Comparison of ENCODE assay signal across 14 cellular contexts in the genomic region with DNA sequence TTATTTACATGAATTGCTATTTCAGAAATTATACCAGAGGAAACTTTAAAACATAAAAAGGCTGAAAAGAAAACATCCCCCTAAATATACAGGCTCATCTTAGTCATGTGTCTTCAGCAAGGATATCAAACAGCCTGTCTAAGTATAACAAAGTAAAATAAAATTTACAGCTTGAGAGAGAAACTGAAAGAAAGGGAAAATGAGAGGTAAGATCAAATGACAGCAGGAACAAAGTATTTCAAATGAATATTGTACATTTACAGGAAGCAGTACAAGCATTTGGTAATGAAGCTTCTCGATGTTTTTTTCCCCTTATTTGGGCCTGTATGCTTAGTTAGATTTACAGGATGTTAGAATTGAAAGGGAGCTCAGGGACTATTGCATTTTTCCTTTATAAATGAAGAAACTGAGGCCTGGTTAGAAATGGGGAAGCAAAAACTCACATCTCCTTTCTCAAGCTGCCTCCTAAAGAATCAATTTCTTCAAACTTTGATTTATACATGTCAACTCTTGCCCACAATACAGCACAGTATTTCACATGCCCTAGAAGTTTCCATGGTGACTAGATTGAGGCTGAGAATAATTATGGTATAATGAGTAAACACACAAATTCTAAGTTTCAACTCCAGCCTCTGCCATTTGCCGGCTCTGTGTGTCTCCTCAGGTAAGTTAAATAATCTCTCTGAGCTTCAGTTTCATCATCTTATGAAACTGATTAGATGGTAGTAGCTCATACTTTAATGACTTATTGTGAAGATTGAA. TPM values are rescaled to one million over a fixed set of nuclear protein-coding genes. Genes with fewer than 3 reads are reported as not detected.
DNase-seq lines count a peak whose midpoint lies in the region; ATAC-seq, FAIRE-seq and TF ChIP-seq lines count a peak whose summit lies in the region.
"Had no signal": no experiment of that assay in that cellular context is flagged by ENCODE, and none has a peak within 500 bp of the region (broad histone marks: within the 10 kb centered on the region; RNA-seq: fewer than 3 reads in every experiment).

No MANE protein-coding gene starts in this region.

- 41% methylated on average over 2 of the region's 2 CpGs for WGBS in GM12878 (ENCODE audit: insufficient coverage, insufficient replicate concordance, low lambda C conversion rate, missing lambda C conversion rate)

- FAIRE-seq in GM12878 (lab: Jason Lieb, UNC) (no peak), frontal cortex (lab: Jason Lieb, UNC) (no peak)
- FAIRE-seq: keratinocyte had no signal

- H3K36me3 ChIP-seq in GM12878 (ENCODE audit: control insufficient read depth in 2 of 2, insufficient read depth in 2 of 2, low read length in 1 of 2): peaks cover 1 to 20% of the 10 kb centered on the region in 2 experiments; a peak in 3 of 4 replicates
- H3K36me3 ChIP-seq: gastrocnemius medialis, neural progenitor cell had no signal

- no peak overlapping the region for H3K9ac ChIP-seq in GM12878 (ENCODE audit: control insufficient read depth, insufficient read depth, low read length)
- H3K9ac ChIP-seq: neural progenitor cell had no signal

- SMC1A ChIA-PET in GM12878 (lab: Charles Lee; ENCODE audit: uncharacterized antibody, unreplicated experiment): interaction anchor here (0.6 to 5.6 kb wide), 19 partner anchors 9 to 282 kb away, joined by 3 to 68 read pairs (median 7); a partner anchor contains a TSS

- H3K4me2 ChIP-seq in GM12878 (ENCODE audit: control insufficient read depth, insufficient read depth): no peak overlapping the region
- H3K4me2 ChIP-seq: neural progenitor cell had no signal

- H3K79me2 ChIP-seq in GM12878 (ENCODE audit: control insufficient read depth, insufficient read depth, low read length): peaks cover 6% of the 10 kb centered on the region

- POLR2A ChIA-PET in GM12878 (lab: Charles Lee): interaction anchor here (0.5 to 3.3 kb wide), 9 partner anchors 12 to 901 kb away, joined by 3 to 29 read pairs (median 3); a partner anchor contains a TSS

- no peak overlapping the region for H3K4me3 ChIP-seq in GM12878
- H3K4me3 ChIP-seq: dorsolateral prefrontal cortex, gastrocnemius medialis, neural progenitor cell had no signal

- in situ Hi-C loops in GM12878 (cut with MboI) (loop anchor here (25.0 kb wide), 1 partner anchor 1166 kb away; no protein-coding TSS in a partner anchor), GM13976 (cut with MboI; ENCODE audit: low sequenced_read_pairs, unreplicated experiment) (no loop called here)

- no peak for TF ChIP-seq CTCF in GM12878 (IDR thresholded peaks at IDR 0.05 in 2 of 3, conservative IDR thresholded peaks at IDR 0.05 in 1 of 3; ENCODE audit: control insufficient read depth in 2 of 3, extremely low read depth in 1 of 3, insufficient read depth in 1 of 3, low read depth in 3 of 3, low read length in 3 of 3)
- TF ChIP-seq CTCF in GM13976 (IDR thresholded peaks at IDR 0.05; ENCODE audit: borderline replicate concordance, control extremely low read depth, extremely low read depth, insufficient read depth, missing control alignments): no peak

- BruUV-seq in GM12878 (replicated peaks; lab: Mats Ljungman, UMichigan): no TSS peak

- H3K9me3 ChIP-seq in GM12878 (replicated peaks; ENCODE audit: control insufficient read depth, insufficient read depth, low read length): no peaks in the 10 kb centered on the region
- H3K9me3 ChIP-seq: gastrocnemius medialis had no signal

- intact Hi-C loops in GM12878 (cut with micrococcal nuclease; ENCODE audit: unreplicated experiment): no loop called here

- H3K27me3 ChIP-seq in GM12878 (replicated peaks in 1 of 2; ENCODE audit: control insufficient read depth in 2 of 2, insufficient read depth in 2 of 2, low read length in 1 of 2): no peaks in the 10 kb centered on the region
- H3K27me3 ChIP-seq: dorsolateral prefrontal cortex, gastrocnemius medialis, neural progenitor cell had no signal

- H3K4me1 ChIP-seq in GM12878 (ENCODE audit: control insufficient read depth, insufficient read depth, low read length): peaks cover 54% of the 10 kb centered on the region
- H3K4me1 ChIP-seq: gastrocnemius medialis, neural progenitor cell had no signal

- TF ChIP-seq POLR2A in GM12878 (IDR thresholded peaks at IDR 0.05; ENCODE audit: low read depth, low read length): no peak

- no peaks in the 10 kb centered on the region for H4K20me1 ChIP-seq in GM12878 (ENCODE audit: control insufficient read depth, insufficient read depth)

- no peak overlapping the region for H2AFZ ChIP-seq in GM12878 (ENCODE audit: control insufficient read depth, low read depth, low read length)
- H2AFZ ChIP-seq: neural progenitor cell had no signal

- peak overlapping the region; percentile 94 for H3K27ac ChIP-seq in GM12878 (ENCODE audit: control insufficient read depth, insufficient read depth)
- H3K27ac ChIP-seq: dorsolateral prefrontal cortex, gastrocnemius medialis, neural progenitor cell had no signal

- RAD21 ChIA-PET in GM12878 (lab: Charles Lee; ENCODE audit: unreplicated experiment): interaction anchor here (1.3 to 4.0 kb wide), 10 partner anchors 15 to 103 kb away, joined by 4 to 45 read pairs (median 7); a partner anchor contains a TSS

- CTCF ChIA-PET in GM12878 (lab: Yijun Ruan, JAX): interaction anchor here (0.7 to 4.9 kb wide), 9 partner anchors 15 to 103 kb away, joined by 3 to 43 read pairs (median 8); a partner anchor contains a TSS

- TF ChIP-seq EP300 in GM12878 (IDR thresholded peaks at IDR 0.05; ENCODE audit: borderline replicate concordance in 1 of 2, control insufficient read depth in 1 of 2, low read depth in 2 of 2, low read length in 2 of 2): 0 out of 4 replicates have a peak, but pooled peaks of 1 of the 2 experiments have one; percentile 8

- ATAC-seq in GM18517 (IDR thresholded peaks at IDR 0.05; ENCODE audit: unreplicated experiment): peak; percentile 23
- peak; percentile 35 for ATAC-seq in GM12878
- ATAC-seq: gastrocnemius medialis, Panc1 had no signal

- TF ChIP-seq RAD21 in GM12878 (IDR thresholded peaks at IDR 0.05; ENCODE audit: insufficient read depth, low read depth, low read length): no peak

- DNase-seq in COR-L47 (lab: John Stamatoyannopoulos, UW) (peak; percentile 57), NCI-H1436 (lab: John Stamatoyannopoulos, UW) (peak; percentile 23), GM12878 (ENCODE audit: low read depth, low spot score) (no peak), frontal cortex (ENCODE audit: low spot score in 2 of 2) (no peak), ureter (ENCODE audit: low spot score) (no peak), GM13976 (ENCODE audit: low spot score) (no peak)
- DNase-seq: activated gamma-delta T cell, dorsolateral prefrontal cortex, gastrocnemius medialis had no signal

TF ChIP-seq in GM12878, 131 proteins besides CTCF, POLR2A, EP300 and RAD21 (continues in another document):
- TF ChIP-seq CBX3 (IDR thresholded peaks at IDR 0.05; ENCODE audit: borderline replicate concordance, low read depth) (no peak), MEF2A (IDR thresholded peaks at IDR 0.05; ENCODE audit: insufficient read depth, low read depth, low read length) (no peak), TCF12 (IDR thresholded peaks at IDR 0.05; ENCODE audit: low read depth, low read length) (no peak)
- TF ChIP-seq, protein P1, sequence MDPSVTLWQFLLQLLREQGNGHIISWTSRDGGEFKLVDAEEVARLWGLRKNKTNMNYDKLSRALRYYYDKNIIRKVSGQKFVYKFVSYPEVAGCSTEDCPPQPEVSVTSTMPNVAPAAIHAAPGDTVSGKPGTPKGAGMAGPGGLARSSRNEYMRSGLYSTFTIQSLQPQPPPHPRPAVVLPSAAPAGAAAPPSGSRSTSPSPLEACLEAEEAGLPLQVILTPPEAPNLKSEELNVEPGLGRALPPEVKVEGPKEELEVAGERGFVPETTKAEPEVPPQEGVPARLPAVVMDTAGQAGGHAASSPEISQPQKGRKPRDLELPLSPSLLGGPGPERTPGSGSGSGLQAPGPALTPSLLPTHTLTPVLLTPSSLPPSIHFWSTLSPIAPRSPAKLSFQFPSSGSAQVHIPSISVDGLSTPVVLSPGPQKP (IDR thresholded peaks at IDR 0.05; ENCODE audit: low read depth, low read length): no peak

RNA-seq across cellular contexts. Expression of a gene that starts 29.3 kb away (rescaled TPM):
- total RNA-seq in GM12878 (2013; cell fraction: nucleolus; rRNA removed): 105 and 113 TPM in 2 replicates
- total RNA-seq in GM12878 (2014; rRNA removed) (64.7 and 82.2 TPM in 2 replicates), GM12878 (2014; rRNA removed; fragmentation: Illumina TruSeq; extraction: Trizol) (82.6 and 84.0 TPM in 2 replicates), GM12878 (2021) (46.4 and 46.5 TPM in 2 replicates), frontal cortex (0.41 TPM), ureter (25.3 TPM)
- 20.0 TPM for polyA plus RNA-seq in GM12878 (2011; ENCODE audit: low read depth)
- polyA plus RNA-seq in GM12878 (2011; rRNA removed) (97.9 and 136 TPM in 2 replicates), GM12878 (2014; fragmentation: Illumina TruSeq; extraction: Trizol) (81.3 and 113 TPM in 2 replicates), GM12878 (2014; fragmentation: Nextera tagmentation; extraction: Ambion mirVana) (100 to 1,000 TPM; 104 to 147 TPM), GM12878 (2014; rRNA removed) (49.3 and 67.2 TPM in 2 replicates), GM12878 (2016; fragmentation: Nextera tagmentation; extraction: Ambion mirVana) (10 to 100 TPM; 58.9 to 66.9 TPM)
- polyA plus RNA-seq in GM12878 (2011; cell fraction: cytosol; rRNA removed): 51.3 and 63.8 TPM in 2 replicates
- 74.6 and 75.6 TPM in 2 replicates for polyA plus RNA-seq in GM12878 (2011; cell fraction: nucleus; rRNA removed)
- 20.5 and 31.0 TPM in 2 replicates for polyA plus RNA-seq in GM12878 (2012)
- polyA minus RNA-seq in GM12878 (2011; rRNA and poly(A)+ RNA removed): 125 and 132 TPM in 2 replicates
- 32.2 and 35.4 TPM in 2 replicates for polyA minus RNA-seq in GM12878 (2011; cell fraction: cytosol; rRNA and poly(A)+ RNA removed)
- polyA minus RNA-seq in GM12878 (2011; cell fraction: nucleus; rRNA and poly(A)+ RNA removed): 54.5 and 77.5 TPM in 2 replicates
- total RNA-seq: HT1080 had no signal

RNA-seq across cellular contexts. Expression of a gene that starts 48.3 kb away (rescaled TPM):
- total RNA-seq in GM12878 (2013; cell fraction: nucleolus; rRNA removed): 12.7 and 13.4 TPM in 2 replicates
- total RNA-seq in GM12878 (2014; rRNA removed) (32.0 and 35.6 TPM in 2 replicates), GM12878 (2014; rRNA removed; fragmentation: Illumina TruSeq; extraction: Trizol) (40.3 and 40.4 TPM in 2 replicates), GM12878 (2021) (30.1 and 31.7 TPM in 2 replicates), frontal cortex (56.7 TPM), ureter (48.2 TPM)
- 22.2 TPM for polyA plus RNA-seq in GM12878 (2011; ENCODE audit: low read depth)
- polyA plus RNA-seq in GM12878 (2011; rRNA removed) (82.2 and 113 TPM in 2 replicates), GM12878 (2014; fragmentation: Illumina TruSeq; extraction: Trizol) (58.8 and 74.5 TPM in 2 replicates), GM12878 (2014; fragmentation: Nextera tagmentation; extraction: Ambion mirVana) (100 to 1,000 TPM in 1 of 2 experiments, 10 to 100 TPM in 1; 88.7 to 120 TPM), GM12878 (2014; rRNA removed) (31.9 and 39.7 TPM in 2 replicates), GM12878 (2016; fragmentation: Nextera tagmentation; extraction: Ambion mirVana) (10 to 100 TPM; 72.3 to 72.8 TPM)
- polyA plus RNA-seq in GM12878 (2011; cell fraction: cytosol; rRNA removed): 20.3 and 30.6 TPM in 2 replicates
- polyA plus RNA-seq in GM12878 (2011; cell fraction: nucleus; rRNA removed): 17.6 and 19.3 TPM in 2 replicates
- 25.8 and 34.1 TPM in 2 replicates for polyA plus RNA-seq in GM12878 (2012)
- polyA minus RNA-seq in GM12878 (2011; rRNA and poly(A)+ RNA removed): 12.5 and 22.5 TPM in 2 replicates
- polyA minus RNA-seq in GM12878 (2011; cell fraction: cytosol; rRNA and poly(A)+ RNA removed): 5.2 and 6.1 TPM in 2 replicates
- 5.0 and 7.1 TPM in 2 replicates for polyA minus RNA-seq in GM12878 (2011; cell fraction: nucleus; rRNA and poly(A)+ RNA removed)

Comparison
In these comparisons a context has a peak if more than half of its experiments do, and no peak if none do; other contexts are left out.
1. DNase-seq: peak in COR-L47 (single experiment) and NCI-H1436 (single experiment); none in GM12878 (single experiment), frontal cortex (0 of 2), ureter (single experiment) and GM13976 (single experiment).
2. RNA of a gene that starts 29.3 kb away (total RNA-seq): 46.4 to 113 TPM in GM12878 and 25.3 TPM in ureter (single experiment); 0.41 TPM in frontal cortex (single experiment); every median in the first group is over 10 times any median in the second.